9 cellular contexts compared by ENCODE assay signal in the genomic region with DNA sequence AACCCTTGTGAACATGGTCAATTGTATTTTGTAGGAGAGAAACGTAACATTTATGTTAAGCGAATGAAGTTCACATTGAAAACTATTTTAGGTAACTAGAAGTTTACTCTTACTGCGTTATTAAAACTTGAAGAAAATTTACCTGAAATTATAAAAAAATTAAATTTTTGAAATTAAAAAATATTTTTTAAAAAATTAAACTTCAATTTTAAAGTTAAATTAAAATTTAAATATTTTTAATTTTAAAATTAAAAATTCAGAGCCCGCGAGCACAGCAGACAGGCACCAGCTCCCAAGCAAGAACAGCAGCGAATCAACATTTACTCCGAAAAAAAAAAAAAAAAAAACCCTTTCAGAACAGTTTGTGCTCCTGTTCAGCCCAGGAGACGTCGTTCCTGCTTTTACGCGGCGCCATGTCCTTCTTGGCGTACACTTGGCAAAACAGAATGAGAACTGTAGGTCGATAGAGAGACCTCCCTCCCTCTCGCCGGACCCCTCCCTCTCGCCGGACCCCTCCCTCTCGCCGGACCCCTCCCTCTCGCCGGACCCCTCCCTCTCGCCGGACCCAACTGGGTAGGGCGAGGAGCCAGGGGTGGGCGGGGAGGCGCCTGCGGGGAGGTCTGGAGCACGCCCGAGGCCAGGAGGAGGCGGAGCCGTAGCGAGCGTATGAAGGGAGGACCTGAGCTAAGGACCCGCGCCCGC.
DNase-seq lines count a peak whose midpoint lies in the region; ATAC-seq and TF ChIP-seq lines count a peak whose summit lies in the region.
"Had no signal": no experiment of that assay in that cellular context is flagged by ENCODE, and none has a peak within 500 bp of the region (broad histone marks: within the 10 kb centered on the region; RNA-seq: fewer than 3 reads in every experiment).

No MANE protein-coding gene starts in this region.

- H3K27me3 ChIP-seq in OCI-LY3 (ENCODE audit: low read depth, low read length): peaks cover 45% of the 10 kb centered on the region

- no peak overlapping the region for H3K27ac ChIP-seq in OCI-LY3 (ENCODE audit: low read length)

- peak overlapping the region; percentile 70 for H3K4me3 ChIP-seq in OCI-LY3 (ENCODE audit: low read length)
- peak overlapping the region; percentile 41 for H3K4me3 ChIP-seq in epithelial cell of esophagus (ENCODE audit: low read length)

- peaks cover 24% of the 10 kb centered on the region for H3K4me1 ChIP-seq in OCI-LY3 (ENCODE audit: low read length)

- ATAC-seq in GM18868 (IDR thresholded peaks at IDR 0.05; ENCODE audit: unreplicated experiment): peak; percentile 61
- ATAC-seq in naive thymus-derived CD8-positive, alpha-beta T cell: no peak
- ATAC-seq in GM21526 (IDR thresholded peaks at IDR 0.05; ENCODE audit: low FRiP score, unreplicated experiment): no peak
- no peak for ATAC-seq in GM21717 (IDR thresholded peaks at IDR 0.05; ENCODE audit: unreplicated experiment)

- peaks cover 6% of the 10 kb centered on the region; the same call in 1 of the 2 replicates for H3K9me3 ChIP-seq in OCI-LY3 (ENCODE audit: insufficient read depth, low read length)

- H3K27me3 Mint-ChIP-seq in naive thymus-derived CD8-positive, alpha-beta T cell: peaks cover 15 to 40% (median 26%) of the 10 kb centered on the region in 5 donors

- H4K20me1 ChIP-seq in OCI-LY3 (ENCODE audit: insufficient read depth, low read length): 0 out of 2 replicates have a peak, but pooled peaks cover 3% of the 10 kb centered on the region

- H3K4me3 Mint-ChIP-seq in naive thymus-derived CD8-positive, alpha-beta T cell: peak overlapping the region in 9 of 10 donors; percentile 24 to 73 (median 48)
- H3K4me3 Mint-ChIP-seq: memory B cell had no signal

- H3K4me1 Mint-ChIP-seq in naive thymus-derived CD8-positive, alpha-beta T cell: peaks cover 0 to 11% (median 2%) of the 10 kb centered on the region in 4 donors

- H3K9me3 Mint-ChIP-seq in naive thymus-derived CD8-positive, alpha-beta T cell: peaks cover 0 to 25% (median 8%) of the 10 kb centered on the region in 9 donors

- POLR2A ChIA-PET in naive thymus-derived CD8-positive, alpha-beta T cell (lab: Charles Lee): no interaction called here

- H3K36me3 Mint-ChIP-seq in naive thymus-derived CD8-positive, alpha-beta T cell: peaks cover 0 to 16% (median 5%) of the 10 kb centered on the region in 3 donors

- H3K9ac ChIP-seq in OCI-LY3 (ENCODE audit: low read length): no peak overlapping the region

- no peak for TF ChIP-seq CTCF in OCI-LY3 (IDR thresholded peaks at IDR 0.05; ENCODE audit: low read depth, low read length)
- no peak for TF ChIP-seq CTCF in epithelial cell of esophagus (IDR thresholded peaks at IDR 0.05; ENCODE audit: insufficient read depth, low read depth, low read length, missing control alignments)

- H3K36me3 ChIP-seq in OCI-LY3 (replicated peaks; ENCODE audit: low read depth, low read length): no peaks in the 10 kb centered on the region

- peak overlapping the region; percentile 55 for H3K4me2 ChIP-seq in OCI-LY3 (ENCODE audit: low read length)

- DNase-seq in AG08395 (ENCODE audit: low spot score): peak; percentile 45
- peak; percentile 15 for DNase-seq in epithelial cell of esophagus (ENCODE audit: low read depth)
- DNase-seq in naive thymus-derived CD8-positive, alpha-beta T cell: no peak
- DNase-seq in effector CD4-positive, alpha-beta T cell: no peak

- no peak overlapping the region for H2AFZ ChIP-seq in OCI-LY3 (ENCODE audit: low read depth, low read length)

- H3K79me2 ChIP-seq in OCI-LY3 (ENCODE audit: low read length): no peaks in the 10 kb centered on the region

- H3K27ac Mint-ChIP-seq in naive thymus-derived CD8-positive, alpha-beta T cell: peak overlapping the region in 1 of 10 donors; percentile 46
- H3K27ac Mint-ChIP-seq: memory B cell had no signal

Comparison
In these comparisons a context has a peak if more than half of its experiments do, and no peak if none do; other contexts are left out.
1. DNase-seq: peak in AG08395 (single experiment) and epithelial cell of esophagus (single experiment); none in naive thymus-derived CD8-positive, alpha-beta T cell (0 of 10) and effector CD4-positive, alpha-beta T cell (single experiment).